Comparison of ENCODE assay signal across 2 cellular contexts in genomic region chr11:8403310-8403709, GRCh38.
TF ChIP-seq lines count a peak whose summit lies in the region.

No MANE protein-coding gene starts in this region.

TF ChIP-seq in HCT116, 20 proteins besides CTCF, POLR2A, EP300 and RAD21 (continued from another document):
- TF ChIP-seq REST (IDR thresholded peaks at IDR 0.05; ENCODE audit: low read depth) = peak; percentile 72
TF ChIP-seq in HCT116: peak in this region for 1.

TF ChIP-seq in PFSK-1, 5 proteins besides CTCF, POLR2A, EP300 and RAD21 (continued from another document):
- peak; percentile 78 to 94 for TF ChIP-seq REST (IDR thresholded peaks at IDR 0.05; ENCODE audit: insufficient read depth in 1 of 2, low read depth in 2 of 2, low read length in 2 of 2)
